In genomic region chr11:121927789-121928188, GRCh38 we compare ENCODE assay signal across 17 cellular contexts.
DNase-seq lines count a peak whose midpoint lies in the region; ATAC-seq and TF ChIP-seq lines count a peak whose summit lies in the region.
"Had no signal": no experiment of that assay in that cellular context is flagged by ENCODE, and none has a peak within 500 bp of the region (broad histone marks: within the 10 kb centered on the region; RNA-seq: fewer than 3 reads in every experiment).

No MANE protein-coding gene starts in this region.

- TF ChIP-seq EP300 in esophagus muscularis mucosa (IDR thresholded peaks at IDR 0.05) = no peak

- no peaks in the 10 kb centered on the region for H3K27me3 Mint-ChIP-seq in nephron (ENCODE audit: low read depth)

- TF ChIP-seq RAD21 in liver (IDR thresholded peaks at IDR 0.05) = peak in 1 of 2 donors; percentile 18

- peaks cover 29% of the 10 kb centered on the region for H3K4me1 Mint-ChIP-seq in nephron

- intact Hi-C loops in esophagus muscularis mucosa (cut with DNase I) (no loop called here), gastrocnemius medialis (cut with DNase I; ENCODE audit: low total_unique reads) (no loop called here)

- H3K36me3 Mint-ChIP-seq in nephron (ENCODE audit: low read depth) = no peaks in the 10 kb centered on the region
- H3K36me3 Mint-ChIP-seq: CD4-positive, alpha-beta memory T cell had no signal

- peak overlapping the region in 2 of 3 experiments; percentile 71 to 95 for H3K27ac Mint-ChIP-seq in nephron
- H3K27ac Mint-ChIP-seq: CD4-positive, alpha-beta memory T cell; GM23338; H9 had no signal

- no peak overlapping the region for H3K9ac ChIP-seq in liver (ENCODE audit: low read depth in 1 of 2, low read length in 2 of 2)

- TF ChIP-seq CTCF in esophagus muscularis mucosa (IDR thresholded peaks at IDR 0.05) (no peak), liver (IDR thresholded peaks at IDR 0.05; ENCODE audit: low read depth, low read length, missing input control) (no peak), nephron (IDR thresholded peaks at IDR 0.05; ENCODE audit: unreplicated experiment in 3 of 3) (no peak), gastrocnemius medialis (IDR thresholded peaks at IDR 0.05 in 4 of 5, conservative IDR thresholded peaks at IDR 0.05 in 1 of 5) (no peak)

- H3K27me3 ChIP-seq in esophagus muscularis mucosa (no peaks in the 10 kb centered on the region), liver (ENCODE audit: control insufficient read depth in 4 of 4, insufficient read depth in 4 of 4, low read length in 3 of 4) (no peaks in the 10 kb centered on the region), gastrocnemius medialis (no peaks in the 10 kb centered on the region)

- ATAC-seq in HG02642 (IDR thresholded peaks at IDR 0.05; ENCODE audit: poor library complexity, unreplicated experiment) = no peak
- no peak for ATAC-seq in GM21528 (IDR thresholded peaks at IDR 0.05; ENCODE audit: low FRiP score, unreplicated experiment)
- no peak for ATAC-seq in gastrocnemius medialis
- ATAC-seq: GM23338, HCT116 had no signal

- H3K9me3 Mint-ChIP-seq in nephron = no peaks in the 10 kb centered on the region
- H3K9me3 Mint-ChIP-seq: GM23338, H9 had no signal

- peak overlapping the region in 2 of 3 experiments; percentile 2 to 26 for H3K4me3 Mint-ChIP-seq in nephron
- H3K4me3 Mint-ChIP-seq: CD4-positive, alpha-beta memory T cell; GM23338; H9 had no signal

- DNase-seq in esophagus muscularis mucosa (ENCODE audit: extremely low spot score) = peak; percentile 26
- no peak for DNase-seq in amniotic stem cell (lab: John Stamatoyannopoulos, UW)
- no peak for DNase-seq in gastrocnemius medialis
- DNase-seq: C1 segment of cervical spinal cord; Calu3; CD4-positive, alpha-beta memory T cell; COR-L47; DMS53; DMS79 treated with DMSO at 0.1 percent for 48 hours; GF-D8; H9 had no signal

- peaks cover 8 to 28% (median 18%) of the 10 kb centered on the region in 4 donors for H3K4me1 ChIP-seq in esophagus muscularis mucosa
- H3K4me1 ChIP-seq in liver (ENCODE audit: control insufficient read depth in 4 of 4, insufficient read depth in 4 of 4, low read length in 3 of 4) = peaks cover 6 to 57% (median 39%) of the 10 kb centered on the region in 4 donors
- peaks cover 0 to 3% of the 10 kb centered on the region in 2 donors for H3K4me1 ChIP-seq in gastrocnemius medialis

- H3K9me3 ChIP-seq in esophagus muscularis mucosa = no peaks in the 10 kb centered on the region
- no peaks in the 10 kb centered on the region for H3K9me3 ChIP-seq in liver (ENCODE audit: control insufficient read depth in 4 of 4, low read length in 3 of 4)
- no peaks in the 10 kb centered on the region for H3K9me3 ChIP-seq in gastrocnemius medialis

- H3K36me3 ChIP-seq in esophagus muscularis mucosa = no peaks in the 10 kb centered on the region
- no peaks in the 10 kb centered on the region for H3K36me3 ChIP-seq in liver (ENCODE audit: control insufficient read depth in 4 of 4, insufficient read depth in 3 of 4, low read depth in 1 of 4, low read length in 3 of 4)
- no peaks in the 10 kb centered on the region for H3K36me3 ChIP-seq in gastrocnemius medialis

- in situ Hi-C loops in gastrocnemius medialis (cut with MboI; ENCODE audit: low sequenced_read_pairs in 4 of 4) = no loop called here

- WGBS in esophagus muscularis mucosa = 90% methylated on average over 3 of the region's 6 CpGs
- WGBS in liver = 61% methylated on average over 6 of the region's 6 CpGs

- no peak overlapping the region for H3K27ac ChIP-seq in esophagus muscularis mucosa (replicated peaks in 1 of 4)
- no peak overlapping the region for H3K27ac ChIP-seq in liver (ENCODE audit: low read depth in 1 of 2, low read length in 2 of 2)
- H3K27ac ChIP-seq in gastrocnemius medialis = no peak overlapping the region

- TF ChIP-seq POLR2A in esophagus muscularis mucosa (IDR thresholded peaks at IDR 0.05; ENCODE audit: low read depth) = no peak
- no peak for TF ChIP-seq POLR2A in gastrocnemius medialis (IDR thresholded peaks at IDR 0.05)

- H3K4me3 ChIP-seq in esophagus muscularis mucosa (no peak overlapping the region), liver (ENCODE audit: low read depth in 1 of 3, low read length in 3 of 3) (no peak overlapping the region), gastrocnemius medialis (no peak overlapping the region)
- H3K4me3 ChIP-seq: GM23338 had no signal

TF ChIP-seq in liver, 16 proteins besides CTCF, POLR2A, EP300 and RAD21:
- TF ChIP-seq HNF4G (IDR thresholded peaks at IDR 0.05) (peak; percentile 51), EGR1 (IDR thresholded peaks at IDR 0.05; ENCODE audit: low read depth in 2 of 2) (no peak), NR2F2 (IDR thresholded peaks at IDR 0.05) (peak; percentile 89), YY1 (IDR thresholded peaks at IDR 0.05) (no peak), FOXA1 (IDR thresholded peaks at IDR 0.05) (no peak), GABPA (IDR thresholded peaks at IDR 0.05 in 1 of 2, conservative IDR thresholded peaks at IDR 0.05 in 1 of 2) (no peak), FOXA2 (IDR thresholded peaks at IDR 0.05) (no peak), SP1 (IDR thresholded peaks at IDR 0.05) (peak; percentile 21), HNF4A (conservative IDR thresholded peaks at IDR 0.05) (peak; percentile 81 to 82), TAF1 (conservative IDR thresholded peaks at IDR 0.05) (no peak), REST (IDR thresholded peaks at IDR 0.05) (no peak), ATF3 (IDR thresholded peaks at IDR 0.05) (no peak), ZBTB33 (IDR thresholded peaks at IDR 0.05) (no peak), RXRA (IDR thresholded peaks at IDR 0.05) (peak; percentile 65 to 72), JUND (IDR thresholded peaks at IDR 0.05) (no peak)
- TF ChIP-seq, protein P1, sequence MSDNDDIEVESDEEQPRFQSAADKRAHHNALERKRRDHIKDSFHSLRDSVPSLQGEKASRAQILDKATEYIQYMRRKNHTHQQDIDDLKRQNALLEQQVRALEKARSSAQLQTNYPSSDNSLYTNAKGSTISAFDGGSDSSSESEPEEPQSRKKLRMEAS (IDR thresholded peaks at IDR 0.05) = no peak
TF ChIP-seq in liver: peak in this region for 5.
